ENCODE assay signal across 8 cellular contexts in the genomic region with DNA sequence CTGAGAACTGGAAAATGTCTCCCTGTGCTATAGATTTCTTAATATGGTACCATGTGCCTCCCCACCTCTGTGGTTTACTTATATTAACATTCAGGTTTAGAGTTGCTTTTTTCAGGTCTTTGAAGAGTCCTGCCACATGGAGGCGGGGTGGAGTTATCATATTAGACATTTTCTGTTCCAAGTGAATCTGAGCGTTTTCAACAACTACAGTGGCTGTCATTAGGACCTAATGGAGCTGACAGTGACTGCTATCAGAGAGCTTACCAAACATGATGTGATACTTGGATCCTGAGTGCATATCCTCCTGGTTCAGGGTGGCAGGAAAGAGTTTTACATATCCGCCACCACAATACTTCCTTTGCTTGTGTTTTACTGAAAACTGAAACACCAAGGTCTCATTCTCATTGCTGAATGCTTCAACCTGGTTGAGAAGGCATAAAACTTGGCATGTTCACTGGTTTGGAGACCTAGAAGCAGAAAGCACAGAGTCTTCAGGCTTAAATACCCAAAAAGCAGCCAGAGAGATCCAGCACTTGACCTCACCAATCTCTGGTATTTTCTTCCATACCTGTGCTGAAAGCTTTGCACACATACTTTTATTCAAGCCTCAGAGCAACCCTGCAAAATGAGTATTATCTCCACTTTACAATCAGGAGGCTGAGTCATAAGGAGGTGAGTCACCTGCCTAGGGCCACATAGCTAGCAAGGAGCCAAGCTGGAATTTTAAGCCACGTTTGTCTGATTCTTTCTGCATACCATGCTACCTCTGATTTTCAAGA. TPM values are rescaled to one million over a fixed set of nuclear protein-coding genes. Genes with fewer than 3 reads are reported as not detected.
DNase-seq lines count a peak whose midpoint lies in the region; ATAC-seq and TF ChIP-seq lines count a peak whose summit lies in the region.

No MANE protein-coding gene starts in this region.

- H4K20me1 ChIP-seq in fibroblast of lung (ENCODE audit: control insufficient read depth, extremely low read depth, insufficient read depth, low read length): no peaks in the 10 kb centered on the region

- no peak overlapping the region for H3K4me2 ChIP-seq in fibroblast of lung (ENCODE audit: extremely low read depth, insufficient read depth, low read length)

- peak; percentile 33 for DNase-seq in NCI-H2196 (lab: John Stamatoyannopoulos, UW; ENCODE audit: unreplicated experiment)
- no peak for DNase-seq in NCI-H2196 treated with DMSO at 0.1 percent for 48 hours (lab: John Stamatoyannopoulos, UW; ENCODE audit: unreplicated experiment)
- DNase-seq in H4 (ENCODE audit: low spot score): peak; percentile 78
- DNase-seq in KBM-7: peak; percentile 70
- DNase-seq in activated CD4-positive, alpha-beta T cell treated with anti-CD3 and anti-CD28 coated beads, Interleukin-2, amount 50 U/mL, for 1 hour: peak; percentile 26
- peak; percentile 32 to 90 for DNase-seq in fibroblast of lung (ENCODE audit: low read depth in 2 of 2)
- no peak for DNase-seq in gastrocnemius medialis
- DNase-seq in NCI-H345 treated with DMSO at 0.1 percent for 48 hours (lab: John Stamatoyannopoulos, UW; ENCODE audit: unreplicated experiment): no peak

- no peaks in the 10 kb centered on the region for H3K9me3 ChIP-seq in fibroblast of lung (ENCODE audit: control insufficient read depth, insufficient read depth, low read depth, low read length)
- H3K9me3 ChIP-seq in gastrocnemius medialis: no peaks in the 10 kb centered on the region

- H3K36me3 ChIP-seq in fibroblast of lung (ENCODE audit: control insufficient read depth, insufficient read depth, low read length) (no peaks in the 10 kb centered on the region), gastrocnemius medialis (no peaks in the 10 kb centered on the region)

- no peak for TF ChIP-seq POLR2A in gastrocnemius medialis (IDR thresholded peaks at IDR 0.05)

- intact Hi-C loops in gastrocnemius medialis (cut with DNase I; ENCODE audit: low total_unique reads): loop anchor here (10.0 kb wide), 1 partner anchor 95 kb away; no protein-coding TSS in a partner anchor

- H3K79me2 ChIP-seq in fibroblast of lung (ENCODE audit: control insufficient read depth, insufficient read depth, low read length): no peaks in the 10 kb centered on the region

- ATAC-seq in gastrocnemius medialis: peak; percentile 36 to 60

- in situ Hi-C loops in KBM-7 (cut with MboI; ENCODE audit: low pct_unique_long_range_greater_than_20kb, low sequenced_read_pairs) (no loop called here), gastrocnemius medialis (cut with MboI; ENCODE audit: low sequenced_read_pairs in 4 of 4) (no loop called here)

- H3K4me1 ChIP-seq in fibroblast of lung (ENCODE audit: control insufficient read depth, extremely low read depth, insufficient read depth, low read length) (peaks cover 5% of the 10 kb centered on the region), gastrocnemius medialis (peaks cover 53 to 58% of the 10 kb centered on the region in 2 donors)

- H3K27me3 ChIP-seq in fibroblast of lung (ENCODE audit: control insufficient read depth, insufficient read depth, low read length) (no peaks in the 10 kb centered on the region), gastrocnemius medialis (no peaks in the 10 kb centered on the region)

- H3K4me3 ChIP-seq in fibroblast of lung (replicated peaks in 1 of 4; ENCODE audit: control extremely low read depth in 1 of 4, insufficient read depth in 1 of 4, low read depth in 3 of 4, low read length in 4 of 4) (no peak overlapping the region), gastrocnemius medialis (no peak overlapping the region)

- H3K27ac ChIP-seq in fibroblast of lung (ENCODE audit: insufficient read depth, low read length) (no peak overlapping the region), gastrocnemius medialis (peak overlapping the region; percentile 10 to 78 (median 70))

- peak; percentile 14 to 15 for TF ChIP-seq CTCF in fibroblast of lung (conservative IDR thresholded peaks at IDR 0.05 in 1 of 2, IDR thresholded peaks at IDR 0.05 in 1 of 2; ENCODE audit: low read depth in 1 of 2, low read length in 2 of 2)
- TF ChIP-seq CTCF in gastrocnemius medialis (IDR thresholded peaks at IDR 0.05 in 4 of 5, conservative IDR thresholded peaks at IDR 0.05 in 1 of 5): no peak

- no peak overlapping the region for H3K9ac ChIP-seq in fibroblast of lung (ENCODE audit: insufficient read depth, low read length)

- H2AFZ ChIP-seq in fibroblast of lung (ENCODE audit: low read length): no peak overlapping the region

RNA-seq across cellular contexts. Expression of a gene that starts 47.4 kb away (rescaled TPM):
- total RNA-seq in H4 (2014; rRNA removed; shearing (Covaris generic)): 112 and 259 TPM in 2 replicates
- total RNA-seq in fibroblast of lung: 72.4 and 90.7 TPM in 2 replicates
- polyA plus RNA-seq in fibroblast of lung: 41.9 and 62.5 TPM in 2 replicates
- 26.0 and 34.7 TPM in 2 replicates for polyA plus RNA-seq in fibroblast of lung (2012)
- 74.0 and 97.1 TPM in 2 replicates for polyA minus RNA-seq in fibroblast of lung (ENCODE audit: low replicate concordance)
- 100 to 1,000 TPM in 3 of 4 donors, 10 to 100 TPM in 1; 65.8 to 206 (median 136) TPM for total RNA-seq in gastrocnemius medialis

RNA-seq across cellular contexts. Expression of a gene that starts 50.4 kb away (rescaled TPM):
- 31.5 and 34.0 TPM in 2 replicates for total RNA-seq in H4 (2014; rRNA removed; shearing (Covaris generic))
- 63.9 and 75.5 TPM in 2 replicates for total RNA-seq in fibroblast of lung
- polyA plus RNA-seq in fibroblast of lung: 50.1 and 67.7 TPM in 2 replicates
- polyA plus RNA-seq in fibroblast of lung (2012): 22.3 and 29.1 TPM in 2 replicates
- 8.3 and 11.0 TPM in 2 replicates for polyA minus RNA-seq in fibroblast of lung (ENCODE audit: low replicate concordance)
- 100 to 1,000 TPM in 1 of 4 donors, 10 to 100 TPM in 3; 44.8 to 121 (median 71.0) TPM for total RNA-seq in gastrocnemius medialis

Comparison
In these comparisons a context has a peak if more than half of its experiments do, and no peak if none do; other contexts are left out.
1. DNase-seq: peak in NCI-H2196 (single experiment), H4 (single experiment), KBM-7 (single experiment), activated CD4-positive, alpha-beta T cell treated with anti-CD3 and anti-CD28 coated beads, Interleukin-2, amount 50 U/mL, for 1 hour (single experiment) and fibroblast of lung (2 of 2); none in NCI-H2196 treated with DMSO at 0.1 percent for 48 hours (single experiment), gastrocnemius medialis (0 of 2) and NCI-H345 treated with DMSO at 0.1 percent for 48 hours (single experiment).
2. CTCF ChIP-seq: peak in fibroblast of lung (2 of 2); none in gastrocnemius medialis (0 of 5).